In genomic region chr22:41469218-41469851, GRCh38 we compare ENCODE assay signal across 8 cellular contexts. TPM values are rescaled to one million over a fixed set of nuclear protein-coding genes. Genes with fewer than 3 reads are reported as not detected.
A peak's percentile ranks its signal among the peaks of the same experiment; 100 is the strongest.
DNase-seq lines count a peak whose midpoint lies in the region; ATAC-seq and TF ChIP-seq lines count a peak whose summit lies in the region.

No MANE protein-coding gene starts in this region.

- no peaks in the 10 kb centered on the region for H3K27me3 Mint-ChIP-seq in endodermal cell (ENCODE audit: insufficient read depth)
- no peaks in the 10 kb centered on the region for H3K27me3 Mint-ChIP-seq in naive thymus-derived CD8-positive, alpha-beta T cell

- no peaks in the 10 kb centered on the region for H3K9me3 Mint-ChIP-seq in endodermal cell
- H3K9me3 Mint-ChIP-seq in naive thymus-derived CD8-positive, alpha-beta T cell = no peaks in the 10 kb centered on the region

- peak overlapping the region; percentile 90 for H3K9ac ChIP-seq in endodermal cell (ENCODE audit: extremely low read depth, low read length, poor library complexity, severe bottlenecking)

- no peaks in the 10 kb centered on the region for H3K9me3 ChIP-seq in RWPE2 (ENCODE audit: severe bottlenecking)
- no peaks in the 10 kb centered on the region for H3K9me3 ChIP-seq in endodermal cell (ENCODE audit: control insufficient read depth, low read length)

- DNase-seq in NCI-H1092 treated with DMSO at 0.1 percent for 48 hours (lab: John Stamatoyannopoulos, UW) (peak; percentile 21), NCI-H1092 (lab: John Stamatoyannopoulos, UW) (no peak), RWPE2 (ENCODE audit: low spot score) (no peak), endodermal cell (no peak), NCI-H2196 (lab: John Stamatoyannopoulos, UW; ENCODE audit: unreplicated experiment) (no peak), NCI-H2107 treated with DMSO at 0.1 percent for 48 hours (lab: John Stamatoyannopoulos, UW; ENCODE audit: unreplicated experiment) (no peak)
- DNase-seq in naive thymus-derived CD8-positive, alpha-beta T cell = no peak

- peak overlapping the region; percentile 60 for H3K27ac ChIP-seq in RWPE2 (ENCODE audit: poor library complexity, severe bottlenecking)
- H3K27ac ChIP-seq in endodermal cell (ENCODE audit: low read depth, low read length) = peak overlapping the region; percentile 98

- ATAC-seq in HG02678 (IDR thresholded peaks at IDR 0.05; ENCODE audit: unreplicated experiment) = peak; percentile 9
- ATAC-seq in RWPE2 (ENCODE audit: low read depth) = peak; percentile 38
- ATAC-seq in naive thymus-derived CD8-positive, alpha-beta T cell = peak; percentile 2 to 13

- H3K27ac Mint-ChIP-seq in endodermal cell = peak overlapping the region; percentile 99
- H3K27ac Mint-ChIP-seq in naive thymus-derived CD8-positive, alpha-beta T cell = peak overlapping the region; percentile 98 to 100 (median 100)

- no peaks in the 10 kb centered on the region for H3K4me1 ChIP-seq in RWPE2 (ENCODE audit: insufficient read depth, poor library complexity, severe bottlenecking)
- peaks cover 14% of the 10 kb centered on the region for H3K4me1 ChIP-seq in endodermal cell (ENCODE audit: control insufficient read depth, insufficient read depth, low read length)

- peaks cover 54% of the 10 kb centered on the region for H3K36me3 ChIP-seq in RWPE2 (ENCODE audit: low read depth)
- peaks cover 38% of the 10 kb centered on the region for H3K36me3 ChIP-seq in endodermal cell (ENCODE audit: control insufficient read depth, insufficient read depth, low read length)

- TF ChIP-seq CTCF in RWPE2 (IDR thresholded peaks at IDR 0.05; ENCODE audit: poor library complexity, severe bottlenecking) (no peak), endodermal cell (conservative IDR thresholded peaks at IDR 0.05) (no peak)

- H3K27me3 ChIP-seq in RWPE2 (ENCODE audit: insufficient read depth, poor library complexity, severe bottlenecking) (no peaks in the 10 kb centered on the region), endodermal cell (ENCODE audit: control insufficient read depth, insufficient read depth, low read length, poor library complexity, severe bottlenecking) (no peaks in the 10 kb centered on the region)

- 0 to 2% methylated on average over 6 to 25 of the region's 30 CpGs for WGBS in endodermal cell (ENCODE audit: insufficient coverage in 1 of 2, insufficient read length in 1 of 2), 2 experiments

- peaks cover 31% of the 10 kb centered on the region for H3K36me3 Mint-ChIP-seq in endodermal cell (ENCODE audit: low read depth)
- peaks cover 0 to 57% (median 12%) of the 10 kb centered on the region in 3 donors for H3K36me3 Mint-ChIP-seq in naive thymus-derived CD8-positive, alpha-beta T cell

- H3K4me3 ChIP-seq in RWPE2 (ENCODE audit: severe bottlenecking) = peak overlapping the region; percentile 99
- peak overlapping the region; percentile 99 for H3K4me3 ChIP-seq in endodermal cell (ENCODE audit: low read length)

- POLR2A ChIA-PET in naive thymus-derived CD8-positive, alpha-beta T cell (lab: Charles Lee) = interaction anchor here (0.6 to 9.0 kb wide), 17 partner anchors 10 to 1176 kb away, joined by 3 to 216 read pairs (median 11); partner anchors contain the start of genes DESI1, PMM1, RANGAP1 and ST13

- peaks cover 13% of the 10 kb centered on the region for H3K4me1 Mint-ChIP-seq in endodermal cell
- H3K4me1 Mint-ChIP-seq in naive thymus-derived CD8-positive, alpha-beta T cell = peaks cover 21 to 69% (median 57%) of the 10 kb centered on the region in 4 donors

- H3K4me3 Mint-ChIP-seq in endodermal cell = peak overlapping the region; percentile 90
- H3K4me3 Mint-ChIP-seq in naive thymus-derived CD8-positive, alpha-beta T cell = peak overlapping the region; percentile 89 to 93 (median 92)

RNA-seq across cellular contexts. Expression of gene ACO2, which starts 0.4 kb away (rescaled TPM):
- 10 to 100 TPM; 69.0 to 82.3 TPM for total RNA-seq in endodermal cell
- 63.0 TPM for polyA plus RNA-seq in endodermal cell (2013, experiment 1 of 2)
- 59.0 TPM for polyA plus RNA-seq in endodermal cell (2013, experiment 2 of 2)
- total RNA-seq in naive thymus-derived CD8-positive, alpha-beta T cell = 10 to 100 TPM; 67.7 to 75.1 TPM
- 10 to 100 TPM; 64.2 to 91.9 (median 72.3) TPM for polyA plus RNA-seq in naive thymus-derived CD8-positive, alpha-beta T cell

RNA-seq across cellular contexts. Expression of gene PHF5A, which starts 0.8 kb away (rescaled TPM):
- total RNA-seq in endodermal cell = 10 to 100 TPM; 71.0 to 80.8 TPM
- 75.1 TPM for polyA plus RNA-seq in endodermal cell (2013, experiment 1 of 2)
- polyA plus RNA-seq in endodermal cell (2013, experiment 2 of 2) = 69.4 TPM
- 10 to 100 TPM; 34.0 to 35.8 TPM for total RNA-seq in naive thymus-derived CD8-positive, alpha-beta T cell
- 10 to 100 TPM; 17.2 to 21.4 (median 17.9) TPM for polyA plus RNA-seq in naive thymus-derived CD8-positive, alpha-beta T cell

RNA-seq across cellular contexts. Expression of gene TOB2, which starts 22.7 kb away (rescaled TPM):
- total RNA-seq in endodermal cell = 10 to 100 TPM; 51.2 to 57.9 TPM
- 33.8 TPM for polyA plus RNA-seq in endodermal cell (2013, experiment 1 of 2)
- 31.5 TPM for polyA plus RNA-seq in endodermal cell (2013, experiment 2 of 2)
- total RNA-seq in naive thymus-derived CD8-positive, alpha-beta T cell = 10 to 100 TPM; 26.2 to 26.4 TPM
- polyA plus RNA-seq in naive thymus-derived CD8-positive, alpha-beta T cell = 10 to 100 TPM in 1 of 3 donors, 1 to 10 TPM in 2; 8.7 to 12.1 (median 9.0) TPM
